In genomic region chr3:175713263-175713662, GRCh38 we compare ENCODE assay signal across 15 cellular contexts.
"Had no signal": no experiment of that assay in that cellular context is flagged by ENCODE, and none has a peak within 500 bp of the region (broad histone marks: within the 10 kb centered on the region; RNA-seq: fewer than 3 reads in every experiment).

No MANE protein-coding gene starts in this region.

- H3K36me3 ChIP-seq: left ventricle myocardium inferior, pancreas, prostate gland, spleen, transverse colon had no signal

- H3K4me1 ChIP-seq: left ventricle myocardium inferior, pancreas, prostate gland, spleen, testis, transverse colon had no signal

- H3K4me3 ChIP-seq: left ventricle myocardium inferior, pancreas, prostate gland, spleen, testis, transverse colon had no signal

- H3K27me3 ChIP-seq: pancreas, spleen, testis, transverse colon had no signal

- H3K27ac ChIP-seq: left ventricle myocardium inferior, pancreas, prostate gland, spleen, testis, transverse colon had no signal

- H3K9me3 ChIP-seq: left ventricle myocardium inferior, pancreas, prostate gland, testis, transverse colon had no signal

- DNase-seq: activated CD4-positive, alpha-beta T cell treated with anti-CD3 and anti-CD28 coated beads for 36 hours; activated CD4-positive, CD25-positive, alpha-beta regulatory T cell; activated naive CD4-positive, alpha-beta T cell; activated T-cell treated with anti-CD3 and anti-CD28 coated beads for 4 hours; activated T-cell treated with anti-CD3 and anti-CD28 coated beads, Interleukin-2, amount 50 U/mL, for 72 hours; aorta; caudate nucleus; left ventricle myocardium inferior; pancreas; right cardiac atrium; spleen; stimulated activated naive CD4-positive, alpha-beta T cell treated with Interleukin-2 at 50 U/mL for 16 hours; testis; transverse colon had no signal
